14 cellular contexts compared by ENCODE assay signal in the genomic region with DNA sequence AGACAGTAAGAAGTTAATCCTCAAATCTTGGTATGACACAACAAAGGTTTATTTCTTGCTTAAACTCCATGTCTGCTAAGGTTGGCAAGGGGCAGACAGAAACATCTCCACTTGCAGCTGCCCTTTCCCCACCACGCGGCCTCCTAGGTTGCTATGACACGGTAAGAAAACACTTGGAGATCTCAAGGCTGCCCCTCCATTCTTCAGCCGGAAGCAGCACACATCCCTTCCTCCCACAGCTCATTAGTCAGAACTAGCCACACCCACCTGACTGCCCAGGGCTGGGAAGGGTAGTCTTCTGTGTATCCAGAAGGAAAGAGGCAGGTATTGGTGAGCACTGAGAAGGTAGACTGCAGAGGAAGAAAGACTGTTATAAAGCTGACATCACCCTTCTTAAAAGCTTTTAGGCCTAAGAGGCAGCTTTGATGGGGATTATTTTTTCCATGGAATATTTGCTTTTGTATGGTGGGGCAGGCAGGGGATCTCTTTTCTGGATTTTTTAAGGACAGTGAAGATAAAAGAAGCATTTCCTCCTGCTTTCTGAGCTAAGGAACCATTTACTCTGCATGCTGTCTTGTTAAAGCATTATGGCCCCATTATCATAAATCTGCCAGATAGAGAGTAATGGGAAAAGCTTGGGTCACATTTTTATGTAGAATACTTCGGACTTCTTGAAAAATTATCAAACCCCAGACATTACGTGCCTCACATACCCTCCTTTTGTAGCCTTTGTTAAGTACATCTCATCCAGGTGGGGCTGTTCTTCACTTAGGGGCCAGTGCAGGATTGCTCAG. TPM values are rescaled to one million over a fixed set of nuclear protein-coding genes. Genes with fewer than 3 reads are reported as not detected.
DNase-seq lines count a peak whose midpoint lies in the region; TF ChIP-seq lines count a peak whose summit lies in the region.
"Had no signal": no experiment of that assay in that cellular context is flagged by ENCODE, and none has a peak within 500 bp of the region (broad histone marks: within the 10 kb centered on the region; RNA-seq: fewer than 3 reads in every experiment).

No MANE protein-coding gene starts in this region.

- TF ChIP-seq CTCF in ascending aorta (IDR thresholded peaks at IDR 0.05), result no peak
- TF ChIP-seq CTCF in glutamatergic neuron (IDR thresholded peaks at IDR 0.05; ENCODE audit: partially characterized antibody, unreplicated experiment), result no peak

- H3K4me1 Mint-ChIP-seq in glutamatergic neuron (ENCODE audit: low read depth, unreplicated experiment), result peaks cover 21% of the 10 kb centered on the region
- H3K4me1 Mint-ChIP-seq in activated naive CD8-positive, alpha-beta T cell treated with anti-CD3 and anti-CD28 coated beads for 36 hours, result no peaks in the 10 kb centered on the region

- H3K27me3 ChIP-seq in ascending aorta, result no peaks in the 10 kb centered on the region
- H3K27me3 ChIP-seq: body of pancreas, right lobe of liver had no signal

- DNase-seq in A172 (ENCODE audit: low spot score) (peak; percentile 16), HEK293T (ENCODE audit: extremely low spot score) (peak; percentile 34), ascending aorta (ENCODE audit: low spot score in 2 of 2) (no peak), iris pigment epithelial cell (ENCODE audit: low read depth) (peak; percentile 31), NCI-H128 (lab: John Stamatoyannopoulos, UW; ENCODE audit: unreplicated experiment) (no peak), glutamatergic neuron (no peak)
- DNase-seq in activated naive CD8-positive, alpha-beta T cell treated with anti-CD3 and anti-CD28 coated beads for 36 hours, result no peak
- DNase-seq in NK-92 treated with Interleukin-12 subunit alpha and Interleukin-12 subunit beta, amount 100 ng/mL, for 24 hours (lab: John Stamatoyannopoulos, UW), result no peak
- DNase-seq: activated CD8-positive, alpha-beta memory T cell treated with anti-CD3 and anti-CD28 coated beads, Interleukin-2, amount 50 U/mL, for 48 hours; body of pancreas; HFFc6; midbrain; right lobe of liver had no signal

- CTCF ChIA-PET in HEK293T (lab: Yijun Ruan, JAX), result no interaction called here

- H3K27ac ChIP-seq in ascending aorta, result peak overlapping the region; percentile 2 to 24
- H3K27ac ChIP-seq: body of pancreas, right lobe of liver had no signal

- peaks cover 4% of the 10 kb centered on the region for H3K27me3 Mint-ChIP-seq in glutamatergic neuron (ENCODE audit: unreplicated experiment)
- peaks cover 19% of the 10 kb centered on the region for H3K27me3 Mint-ChIP-seq in activated naive CD8-positive, alpha-beta T cell treated with anti-CD3 and anti-CD28 coated beads for 36 hours

- POLR2A ChIA-PET in HEK293T (lab: Yijun Ruan, JAX), result no interaction called here

- peaks cover 4% of the 10 kb centered on the region for H3K9me3 Mint-ChIP-seq in glutamatergic neuron (ENCODE audit: unreplicated experiment)
- no peaks in the 10 kb centered on the region for H3K9me3 Mint-ChIP-seq in activated naive CD8-positive, alpha-beta T cell treated with anti-CD3 and anti-CD28 coated beads for 36 hours
- H3K9me3 Mint-ChIP-seq: HFFc6; T-helper 1 cell treated with Interleukin-12 subunit alpha and Interleukin-12 subunit beta and Interleukin-4 antibody, amounts not matched to agents 30 μg/mL and 1 μg/mL, for 36 hours had no signal

- no peaks in the 10 kb centered on the region for H3K9me3 ChIP-seq in ascending aorta
- H3K9me3 ChIP-seq: body of pancreas, right lobe of liver had no signal

- H3K36me3 Mint-ChIP-seq in glutamatergic neuron (ENCODE audit: unreplicated experiment), result peaks cover under 1% of the 10 kb centered on the region
- no peaks in the 10 kb centered on the region for H3K36me3 Mint-ChIP-seq in activated naive CD8-positive, alpha-beta T cell treated with anti-CD3 and anti-CD28 coated beads for 36 hours

- H3K36me3 ChIP-seq in ascending aorta, result peaks cover 9 to 31% of the 10 kb centered on the region in 2 donors
- H3K36me3 ChIP-seq: right lobe of liver had no signal

- H3K4me3 ChIP-seq in ascending aorta, result no peak overlapping the region
- H3K4me3 ChIP-seq: body of pancreas, right lobe of liver had no signal

- H3K4me3 Mint-ChIP-seq in glutamatergic neuron (ENCODE audit: unreplicated experiment), result no peak overlapping the region
- no peak overlapping the region for H3K4me3 Mint-ChIP-seq in activated naive CD8-positive, alpha-beta T cell treated with anti-CD3 and anti-CD28 coated beads for 36 hours
- H3K4me3 Mint-ChIP-seq: HFFc6; T-helper 1 cell treated with Interleukin-12 subunit alpha and Interleukin-12 subunit beta and Interleukin-4 antibody, amounts not matched to agents 30 μg/mL and 1 μg/mL, for 36 hours had no signal

- H3K27ac Mint-ChIP-seq in glutamatergic neuron (ENCODE audit: unreplicated experiment), result no peak overlapping the region
- H3K27ac Mint-ChIP-seq in activated naive CD8-positive, alpha-beta T cell treated with anti-CD3 and anti-CD28 coated beads for 36 hours, result no peak overlapping the region
- H3K27ac Mint-ChIP-seq: HFFc6; T-helper 1 cell treated with Interleukin-12 subunit alpha and Interleukin-12 subunit beta and Interleukin-4 antibody, amounts not matched to agents 30 μg/mL and 1 μg/mL, for 36 hours had no signal

- intact Hi-C loops in ascending aorta (cut with DNase I), result no loop called here

- peaks cover 0 to 4% of the 10 kb centered on the region in 2 donors for H3K4me1 ChIP-seq in ascending aorta
- H3K4me1 ChIP-seq: body of pancreas, right lobe of liver had no signal

TF ChIP-seq in HEK293T, 16 proteins besides CTCF, POLR2A, EP300 and RAD21:
- TF ChIP-seq FOXA1 (IDR thresholded peaks at IDR 0.05), result no peak
- TF ChIP-seq BHLHE40 (IDR thresholded peaks at IDR 0.05; ENCODE audit: borderline replicate concordance), result no peak
- TF ChIP-seq, protein P1, sequence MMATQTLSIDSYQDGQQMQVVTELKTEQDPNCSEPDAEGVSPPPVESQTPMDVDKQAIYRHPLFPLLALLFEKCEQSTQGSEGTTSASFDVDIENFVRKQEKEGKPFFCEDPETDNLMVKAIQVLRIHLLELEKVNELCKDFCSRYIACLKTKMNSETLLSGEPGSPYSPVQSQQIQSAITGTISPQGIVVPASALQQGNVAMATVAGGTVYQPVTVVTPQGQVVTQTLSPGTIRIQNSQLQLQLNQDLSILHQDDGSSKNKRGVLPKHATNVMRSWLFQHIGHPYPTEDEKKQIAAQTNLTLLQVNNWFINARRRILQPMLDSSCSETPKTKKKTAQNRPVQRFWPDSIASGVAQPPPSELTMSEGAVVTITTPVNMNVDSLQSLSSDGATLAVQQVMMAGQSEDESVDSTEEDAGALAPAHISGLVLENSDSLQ (IDR thresholded peaks at IDR 0.05), result peak; percentile 80
TF ChIP-seq in HEK293T: peak in this region for 1.

RNA-seq across cellular contexts. Expression of a gene that starts 41.6 kb away (rescaled TPM):
- total RNA-seq in A172 (2014; rRNA removed; shearing (Covaris generic)), result 0.86 and 1.1 TPM in 2 replicates
- total RNA-seq in ascending aorta, result 47.3 TPM
- total RNA-seq in glutamatergic neuron (ENCODE audit: unreplicated experiment), result 5.1 TPM
- not detected for total RNA-seq in activated naive CD8-positive, alpha-beta T cell treated with anti-CD3 and anti-CD28 coated beads for 36 hours

Comparison
In these comparisons a context has a peak if more than half of its experiments do, and no peak if none do; other contexts are left out.
1. DNase-seq: peak in A172 (single experiment), HEK293T (single experiment) and iris pigment epithelial cell (single experiment); none in ascending aorta (0 of 2), NCI-H128 (single experiment), glutamatergic neuron (single experiment), activated naive CD8-positive, alpha-beta T cell treated with anti-CD3 and anti-CD28 coated beads for 36 hours (single experiment) and NK-92 treated with Interleukin-12 subunit alpha and Interleukin-12 subunit beta, amount 100 ng/mL, for 24 hours (single experiment).